Comparison of ENCODE assay signal across 33 cellular contexts in genomic region chr14:95817271-95817670, GRCh38. TPM values are rescaled to one million over a fixed set of nuclear protein-coding genes. Genes with fewer than 3 reads are reported as not detected.
"Had no signal": no experiment of that assay in that cellular context is flagged by ENCODE, and none has a peak within 500 bp of the region (broad histone marks: within the 10 kb centered on the region; RNA-seq: fewer than 3 reads in every experiment).

No MANE protein-coding gene starts in this region.

- ATAC-seq: activated naive CD8-positive, alpha-beta T cell treated with anti-CD3 and anti-CD28 coated beads, Interleukin-2, amount 50 U/mL, for 24 hours; activated T-cell treated with anti-CD3 and anti-CD28 coated beads, Interleukin-2, amount 50 U/mL, for 4 hours; effector memory CD8-positive, alpha-beta T cell; heart left ventricle; pancreas; psoas muscle; stimulated activated naive B cell treated with anti-CD40 and anti-IgM and Interleukin-4, amounts not matched to agents 10 μg/mL and 1 μg/mL and 100 μg/mL, for 72 hours; T-helper 17 cell had no signal

- H3K4me3 Mint-ChIP-seq: activated CD4-positive, alpha-beta memory T cell treated with anti-CD3 and anti-CD28 coated beads, Interleukin-2, amount 10 ng/mL, durations not matched to agents 7 days and 5 days; activated CD4-positive, alpha-beta T cell treated with anti-CD3 and anti-CD28 coated beads, Interleukin-2, amount 10 ng/mL, durations not matched to agents 7 days and 5 days; activated naive CD4-positive, alpha-beta T cell treated with anti-CD3 and anti-CD28 coated beads, Interleukin-2, amount 50 U/mL, for 24 hours; activated naive CD8-positive, alpha-beta T cell treated with anti-CD3 and anti-CD28 coated beads, Interleukin-2, amount 50 U/mL, for 24 hours; activated T-cell treated with anti-CD3 and anti-CD28 coated beads, Interleukin-2, amount 50 U/mL, for 4 hours; effector memory CD8-positive, alpha-beta T cell; mesothelial cell of epicardium; naive B cell; stimulated activated naive B cell treated with anti-CD40 and anti-IgM and Interleukin-4, amounts not matched to agents 10 μg/mL and 1 μg/mL and 100 μg/mL, for 72 hours; T-helper 17 cell had no signal

- H3K36me3 Mint-ChIP-seq: activated naive CD4-positive, alpha-beta T cell treated with anti-CD3 and anti-CD28 coated beads, Interleukin-2, amount 50 U/mL, for 24 hours; mesothelial cell of epicardium had no signal

- H3K9me3 Mint-ChIP-seq: activated CD4-positive, alpha-beta memory T cell treated with anti-CD3 and anti-CD28 coated beads, Interleukin-2, amount 10 ng/mL, durations not matched to agents 7 days and 5 days; activated CD4-positive, alpha-beta T cell treated with anti-CD3 and anti-CD28 coated beads, Interleukin-2, amount 10 ng/mL, durations not matched to agents 7 days and 5 days; activated T-helper 2 cell treated with anti-CD3 and anti-CD28 coated beads, Interferon-gamma antibody, Interleukin-2, Interleukin-4, amounts not matched to agents 10 μg/mL and 5 μg/mL and 100 μg/mL, durations not matched to agents 14 hours and 24 hours and 36 hours; effector memory CD8-positive, alpha-beta T cell; mesothelial cell of epicardium had no signal

- H3K27ac Mint-ChIP-seq: activated CD4-positive, alpha-beta memory T cell treated with anti-CD3 and anti-CD28 coated beads, Interleukin-2, amount 10 ng/mL, durations not matched to agents 7 days and 5 days; activated CD4-positive, alpha-beta T cell treated with anti-CD3 and anti-CD28 coated beads, Interleukin-2, amount 10 ng/mL, durations not matched to agents 7 days and 5 days; activated naive CD4-positive, alpha-beta T cell treated with anti-CD3 and anti-CD28 coated beads, Interleukin-2, amount 50 U/mL, for 24 hours; activated naive CD8-positive, alpha-beta T cell treated with anti-CD3 and anti-CD28 coated beads, Interleukin-2, amount 50 U/mL, for 24 hours; activated T-helper 2 cell treated with anti-CD3 and anti-CD28 coated beads, Interferon-gamma antibody, Interleukin-2, Interleukin-4, amounts not matched to agents 10 μg/mL and 5 μg/mL and 100 μg/mL, durations not matched to agents 14 hours and 24 hours and 36 hours; effector memory CD8-positive, alpha-beta T cell; mesothelial cell of epicardium; naive B cell; stimulated activated naive B cell treated with anti-CD40 and anti-IgM and Interleukin-4, amounts not matched to agents 10 μg/mL and 1 μg/mL and 100 μg/mL, for 72 hours; T-helper 17 cell had no signal

- DNase-seq: activated CD4-positive, alpha-beta memory T cell treated with anti-CD3 and anti-CD28 coated beads, Interleukin-2, amount 10 ng/mL, durations not matched to agents 7 days and 5 days; activated CD4-positive, alpha-beta T cell treated with anti-CD3 and anti-CD28 coated beads for 1 hour; activated CD4-positive, alpha-beta T cell treated with anti-CD3 and anti-CD28 coated beads, Interleukin-2, amount 10 ng/mL, durations not matched to agents 7 days and 5 days; activated CD8-positive, alpha-beta memory T cell treated with anti-CD3 and anti-CD28 coated beads, Interleukin-2, amount 50 U/mL, for 48 hours; activated naive CD8-positive, alpha-beta T cell treated with anti-CD3 and anti-CD28 coated beads, Interleukin-2, amount 50 U/mL, for 24 hours; activated T-cell treated with anti-CD3 and anti-CD28 coated beads, Interleukin-2, amount 50 U/mL, for 4 hours; amygdala; caudate nucleus; cortex of kidney; effector memory CD8-positive, alpha-beta T cell; foreskin fibroblast; heart left ventricle; left ventricle myocardium inferior; mammary epithelial cell; naive B cell; pancreas; psoas muscle; stimulated activated CD4-positive, alpha-beta T cell treated with anti-CD3 and anti-CD28 coated beads, Interleukin-15, amount 100 ng/mL, for 24 hours; stimulated activated CD4-positive, alpha-beta T cell treated with anti-CD3 and anti-CD28 coated beads, Interleukin-2, amount 100 ng/mL, for 24 hours; stimulated activated naive B cell treated with anti-CD40 and anti-IgM and Interleukin-4, amounts not matched to agents 10 μg/mL and 1 μg/mL and 100 μg/mL, for 72 hours; stomach; T-helper 17 cell; T1000; tibial artery; WERI-Rb-1 had no signal

- H3K4me1 Mint-ChIP-seq: activated CD4-positive, alpha-beta memory T cell treated with anti-CD3 and anti-CD28 coated beads, Interleukin-2, amount 10 ng/mL, durations not matched to agents 7 days and 5 days; activated CD4-positive, alpha-beta T cell treated with anti-CD3 and anti-CD28 coated beads, Interleukin-2, amount 10 ng/mL, durations not matched to agents 7 days and 5 days; activated naive CD4-positive, alpha-beta T cell treated with anti-CD3 and anti-CD28 coated beads, Interleukin-2, amount 50 U/mL, for 24 hours; activated naive CD8-positive, alpha-beta T cell treated with anti-CD3 and anti-CD28 coated beads, Interleukin-2, amount 50 U/mL, for 24 hours; mesothelial cell of epicardium; T-helper 17 cell had no signal

- H3K4me1 ChIP-seq: heart left ventricle, left ventricle myocardium inferior, pancreas, psoas muscle, stomach, suprapubic skin, tibial artery had no signal

- H3K36me3 ChIP-seq: heart left ventricle, left ventricle myocardium inferior, pancreas, stomach, suprapubic skin, tibial artery, WERI-Rb-1 had no signal

- H3K4me2 ChIP-seq: smooth muscle cell had no signal

- H3K27me3 ChIP-seq: pancreas had no signal

- H3K4me3 ChIP-seq: heart left ventricle, left ventricle myocardium inferior, pancreas, psoas muscle, smooth muscle cell, stomach, suprapubic skin, tibial artery had no signal

- H3K9me3 ChIP-seq: heart left ventricle, pancreas, psoas muscle, stomach, suprapubic skin, tibial artery had no signal

- H3K27ac ChIP-seq: heart left ventricle, left ventricle myocardium inferior, pancreas, psoas muscle, stomach, suprapubic skin, tibial artery, WERI-Rb-1 had no signal

RNA-seq across cellular contexts. Expression of gene TUNAR, which starts 59.4 kb away (rescaled TPM):
- total RNA-seq: activated CD4-positive, alpha-beta memory T cell treated with anti-CD3 and anti-CD28 coated beads, Interleukin-2, amount 10 ng/mL, durations not matched to agents 7 days and 5 days; activated CD4-positive, alpha-beta T cell treated with anti-CD3 and anti-CD28 coated beads, Interleukin-2, amount 10 ng/mL, durations not matched to agents 7 days and 5 days; activated T-cell treated with anti-CD3 and anti-CD28 coated beads, Interleukin-2, amount 50 U/mL, for 4 hours; activated T-helper 2 cell treated with anti-CD3 and anti-CD28 coated beads, Interferon-gamma antibody, Interleukin-2, Interleukin-4, amounts not matched to agents 10 μg/mL and 5 μg/mL and 100 μg/mL, durations not matched to agents 14 hours and 24 hours and 36 hours; chondrocyte; endothelial cell of umbilical vein; heart left ventricle; left ventricle myocardium inferior; mammary epithelial cell; mesothelial cell of epicardium; psoas muscle; smooth muscle cell; suprapubic skin; T-helper 17 cell; ureter had no signal
- polyA plus RNA-seq: endothelial cell of umbilical vein, heart left ventricle, mammary epithelial cell, smooth muscle cell had no signal
